12 cellular contexts compared by ENCODE assay signal in the genomic region with DNA sequence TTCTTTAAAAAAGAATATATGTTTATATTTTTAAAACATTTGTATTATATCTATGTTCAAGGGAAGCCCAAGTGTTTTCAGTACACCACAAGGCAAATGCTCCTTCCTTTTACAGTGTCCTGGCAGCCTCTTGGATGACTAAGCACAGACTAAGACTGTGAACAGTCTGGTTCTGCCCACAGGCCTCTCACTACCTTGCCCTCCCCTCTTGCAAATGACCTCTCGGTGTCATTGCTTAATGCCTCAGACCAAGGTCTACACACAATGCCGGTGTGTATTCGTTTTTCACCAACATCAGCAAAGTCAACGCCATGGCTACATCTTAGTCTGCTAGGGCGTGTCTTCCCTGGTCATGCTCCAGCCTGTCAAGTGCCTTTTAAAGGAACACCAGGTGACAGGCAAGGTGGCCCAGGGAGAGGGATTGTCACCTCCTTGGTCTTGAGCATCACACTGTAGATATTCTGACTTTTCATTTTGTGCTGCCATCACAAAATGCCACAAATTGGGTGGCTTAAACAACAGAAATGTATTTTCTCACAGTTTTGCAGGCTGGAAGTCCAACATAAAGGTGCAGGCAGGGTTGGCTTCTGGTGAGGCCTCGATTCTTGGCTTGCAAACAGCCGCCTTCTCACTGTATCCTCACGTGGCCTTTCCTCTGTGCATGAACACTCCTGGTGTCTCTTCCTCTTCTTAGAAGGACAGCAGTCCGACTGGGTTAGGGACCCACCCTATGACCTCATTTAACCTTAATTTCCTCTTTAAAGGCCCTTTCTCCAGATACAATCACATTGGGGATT.
DNase-seq lines count a peak whose midpoint lies in the region; ATAC-seq and TF ChIP-seq lines count a peak whose summit lies in the region.
"Had no signal": no experiment of that assay in that cellular context is flagged by ENCODE, and none has a peak within 500 bp of the region (broad histone marks: within the 10 kb centered on the region; RNA-seq: fewer than 3 reads in every experiment).

No MANE protein-coding gene starts in this region.

- peaks cover 17% of the 10 kb centered on the region for H3K4me1 ChIP-seq in osteoblast (ENCODE audit: insufficient read depth, low read length)

- no peaks in the 10 kb centered on the region for H3K27me3 ChIP-seq in MG63
- H3K27me3 ChIP-seq in osteoblast (ENCODE audit: insufficient read depth, low read length) = no peaks in the 10 kb centered on the region

- H3K9me3 ChIP-seq in MG63 (no peaks in the 10 kb centered on the region), osteoblast (ENCODE audit: low read depth, low read length) (no peaks in the 10 kb centered on the region)

- no peaks in the 10 kb centered on the region for H4K20me1 ChIP-seq in osteoblast (ENCODE audit: insufficient read depth, low read length)

- no peak for TF ChIP-seq CTCF in osteoblast (IDR thresholded peaks at IDR 0.05; ENCODE audit: extremely low read depth, low read depth, low read length)

- H3K36me3 Mint-ChIP-seq in stimulated activated memory B cell treated with anti-CD40 and anti-IgM and Interleukin-4, amounts not matched to agents 10 μg/mL and 1 μg/mL and 100 μg/mL, for 72 hours = no peaks in the 10 kb centered on the region
- H3K36me3 Mint-ChIP-seq: naive B cell had no signal

- ATAC-seq in stimulated activated memory B cell treated with anti-CD40 and anti-IgM and Interleukin-4, amounts not matched to agents 10 μg/mL and 1 μg/mL and 100 μg/mL, for 72 hours = no peak
- ATAC-seq: activated T-cell treated with anti-CD3 and anti-CD28 coated beads, Interleukin-2, amount 50 U/mL, for 4 hours had no signal

- peak overlapping the region; percentile 56 for H3K27ac ChIP-seq in osteoblast (ENCODE audit: low read depth, low read length)

- H2AFZ ChIP-seq in osteoblast (ENCODE audit: low read length) = no peak overlapping the region

- no peaks in the 10 kb centered on the region for H3K27me3 Mint-ChIP-seq in stimulated activated memory B cell treated with anti-CD40 and anti-IgM and Interleukin-4, amounts not matched to agents 10 μg/mL and 1 μg/mL and 100 μg/mL, for 72 hours

- no peak overlapping the region for H3K4me2 ChIP-seq in osteoblast (ENCODE audit: insufficient read depth, low read length)

- H3K36me3 ChIP-seq in MG63 (no peaks in the 10 kb centered on the region), osteoblast (ENCODE audit: insufficient read depth, low read length) (no peaks in the 10 kb centered on the region)

- DNase-seq in ELR (ENCODE audit: low read depth) = peak; percentile 83
- DNase-seq in MG63 = peak; percentile 72
- DNase-seq in dermis blood vessel endothelial cell = peak; percentile 26
- peak; percentile 95 for DNase-seq in osteoblast (ENCODE audit: insufficient read length, low spot score, missing footprints)
- no peak for DNase-seq in NCI-H345 treated with DMSO at 0.1 percent for 48 hours (lab: John Stamatoyannopoulos, UW; ENCODE audit: unreplicated experiment)
- DNase-seq in NOMO-1 treated with dmso at 0.1 percent for 144 hours (lab: John Stamatoyannopoulos, UW; ENCODE audit: unreplicated experiment) = no peak
- no peak for DNase-seq in NK-92 treated with Interleukin-12 subunit alpha and Interleukin-12 subunit beta, amount 100 ng/mL, for 24 hours (lab: John Stamatoyannopoulos, UW)
- DNase-seq: activated T-cell treated with anti-CD3 and anti-CD28 coated beads, Interleukin-2, amount 50 U/mL, for 4 hours; naive B cell; NCI-H1092 treated with DMSO at 0.1 percent for 48 hours; stimulated activated CD4-positive, alpha-beta T cell treated with anti-CD3 and anti-CD28 coated beads, Interleukin-15, amount 100 ng/mL, for 24 hours had no signal

- no peak overlapping the region for H3K4me3 ChIP-seq in MG63
- no peak overlapping the region for H3K4me3 ChIP-seq in osteoblast (ENCODE audit: insufficient read depth, low read length)

- H3K9me3 Mint-ChIP-seq in stimulated activated memory B cell treated with anti-CD40 and anti-IgM and Interleukin-4, amounts not matched to agents 10 μg/mL and 1 μg/mL and 100 μg/mL, for 72 hours = no peaks in the 10 kb centered on the region
- H3K9me3 Mint-ChIP-seq: activated T-cell treated with anti-CD3 and anti-CD28 coated beads, Interleukin-2, amount 50 U/mL, for 4 hours; naive B cell had no signal

- H3K4me1 Mint-ChIP-seq in stimulated activated memory B cell treated with anti-CD40 and anti-IgM and Interleukin-4, amounts not matched to agents 10 μg/mL and 1 μg/mL and 100 μg/mL, for 72 hours = no peaks in the 10 kb centered on the region
- H3K4me1 Mint-ChIP-seq: naive B cell had no signal

- no peaks in the 10 kb centered on the region for H3K79me2 ChIP-seq in osteoblast (ENCODE audit: insufficient read depth, low read length)

- no peak overlapping the region for H3K4me3 Mint-ChIP-seq in stimulated activated memory B cell treated with anti-CD40 and anti-IgM and Interleukin-4, amounts not matched to agents 10 μg/mL and 1 μg/mL and 100 μg/mL, for 72 hours
- H3K4me3 Mint-ChIP-seq: activated T-cell treated with anti-CD3 and anti-CD28 coated beads, Interleukin-2, amount 50 U/mL, for 4 hours; naive B cell had no signal

- H3K27ac Mint-ChIP-seq in stimulated activated memory B cell treated with anti-CD40 and anti-IgM and Interleukin-4, amounts not matched to agents 10 μg/mL and 1 μg/mL and 100 μg/mL, for 72 hours = no peak overlapping the region
- H3K27ac Mint-ChIP-seq: naive B cell had no signal

Comparison
In these comparisons a context has a peak if more than half of its experiments do, and no peak if none do; other contexts are left out.
1. DNase-seq: peak in ELR (single experiment), MG63 (single experiment), dermis blood vessel endothelial cell (single experiment) and osteoblast (single experiment); none in NCI-H345 treated with DMSO at 0.1 percent for 48 hours (single experiment), NOMO-1 treated with dmso at 0.1 percent for 144 hours (single experiment) and NK-92 treated with Interleukin-12 subunit alpha and Interleukin-12 subunit beta, amount 100 ng/mL, for 24 hours (single experiment).